In genomic region chr1:28323720-28324119, GRCh38 we compare ENCODE assay signal across 1 cellular context.
TF ChIP-seq lines count a peak whose summit lies in the region.

No MANE protein-coding gene starts in this region.

TF ChIP-seq in K562, 482 proteins besides CTCF, POLR2A, EP300 and RAD21:
- TF ChIP-seq ETS2 (tag; IDR thresholded peaks at IDR 0.05; ENCODE audit: borderline replicate concordance, poor library complexity, severe bottlenecking) (no peak), CGGBP1 (CRISPR knock-in tag; IDR thresholded peaks at IDR 0.05) (no peak), ZBTB11 (CRISPR knock-in tag; IDR thresholded peaks at IDR 0.05) (no peak), NR2C1 (IDR thresholded peaks at IDR 0.05) (no peak), NR2C1 (tag; IDR thresholded peaks at IDR 0.05) (no peak), MEIS2 (IDR thresholded peaks at IDR 0.05; ENCODE audit: partially characterized antibody) (peak; percentile 89), GTF2E2 (tag; IDR thresholded peaks at IDR 0.05) (peak; percentile 36; the same call in 1 of the 2 replicates), HMBOX1 (IDR thresholded peaks at IDR 0.05) (peak; percentile 93), ZBTB2 (IDR thresholded peaks at IDR 0.05) (no peak), E4F1 (CRISPR knock-in tag; IDR thresholded peaks at IDR 0.05; ENCODE audit: borderline replicate concordance) (no peak), RFX7 (CRISPR knock-in tag; IDR thresholded peaks at IDR 0.05) (no peak), ZNF184 (CRISPR knock-in tag; IDR thresholded peaks at IDR 0.05) (no peak), PKNOX1 (IDR thresholded peaks at IDR 0.05) (peak; percentile 79), NR2F6 (CRISPR knock-in tag; IDR thresholded peaks at IDR 0.05) (no peak), SRSF1 (IDR thresholded peaks at IDR 0.05; ENCODE audit: low read depth, low read length) (no peak), PHF21A (IDR thresholded peaks at IDR 0.05; ENCODE audit: borderline replicate concordance, low read depth) (no peak), ZNF830 (CRISPR knock-in tag; IDR thresholded peaks at IDR 0.05) (no peak), HSF4 (CRISPR knock-in tag; IDR thresholded peaks at IDR 0.05; ENCODE audit: borderline replicate concordance) (no peak), KDM1A (IDR thresholded peaks at IDR 0.05) (peak; percentile 64 to 66; a peak in 3 of 4 replicates), NFIC (IDR thresholded peaks at IDR 0.05) (no peak), SNAPC5 (CRISPR knock-in tag; IDR thresholded peaks at IDR 0.05) (no peak), ZNF224 (CRISPR knock-in tag; IDR thresholded peaks at IDR 0.05) (no peak), NFRKB (IDR thresholded peaks at IDR 0.05; ENCODE audit: low read depth) (no peak), ZNF766 (CRISPR knock-in tag; conservative IDR thresholded peaks at IDR 0.05) (no peak), HDAC1 (IDR thresholded peaks at IDR 0.05) (peak in 1 of 2 experiments; percentile 34; a peak in 1 of 4 replicates), ZNF57 (CRISPR knock-in tag; IDR thresholded peaks at IDR 0.05) (no peak), U2AF2 (optimal IDR thresholded peaks at IDR 0.05; ENCODE audit: low read depth, low read length) (no peak), RCOR1 (IDR thresholded peaks at IDR 0.05; ENCODE audit: borderline replicate concordance in 1 of 2, low read depth in 2 of 2, low read length in 2 of 2) (0 out of 4 replicates have a peak, but pooled peaks of 1 of the 2 experiments have one; percentile 58), LEF1 (IDR thresholded peaks at IDR 0.05) (no peak), PBX2 (CRISPR knock-in tag; IDR thresholded peaks at IDR 0.05; ENCODE audit: low read depth) (no peak), PBX2 (tag; conservative IDR thresholded peaks at IDR 0.05; ENCODE audit: low read depth) (peak; percentile 89), PHF8 (IDR thresholded peaks at IDR 0.05; ENCODE audit: borderline replicate concordance, low read length) (no peak), ERF (CRISPR knock-in tag; IDR thresholded peaks at IDR 0.05) (no peak)
TF ChIP-seq in K562: peak in this region for 8.
